22 cellular contexts compared by ENCODE assay signal in the genomic region with DNA sequence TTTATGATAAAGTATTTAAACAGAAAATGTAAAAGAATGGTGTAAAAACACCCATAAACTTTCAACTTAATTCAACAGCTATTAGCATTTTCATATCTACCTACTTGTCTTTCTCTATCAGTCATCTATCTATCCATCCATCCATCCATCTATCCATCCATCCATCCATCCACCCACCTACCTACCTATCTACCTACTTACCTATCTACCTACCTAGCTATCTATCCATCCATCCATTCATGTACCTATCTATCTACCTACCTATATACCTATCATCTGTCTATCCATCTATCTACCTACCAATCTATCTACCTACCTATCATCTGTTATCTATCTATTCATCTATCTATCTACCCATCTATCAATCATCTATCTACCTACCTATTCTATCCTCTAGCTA. TPM values are rescaled to one million over a fixed set of nuclear protein-coding genes. Genes with fewer than 3 reads are reported as not detected.
A peak's percentile ranks its signal among the peaks of the same experiment; 100 is the strongest.
DNase-seq lines count a peak whose midpoint lies in the region; ATAC-seq, FAIRE-seq and TF ChIP-seq lines count a peak whose summit lies in the region.
"Had no signal": no experiment of that assay in that cellular context is flagged by ENCODE, and none has a peak within 500 bp of the region (broad histone marks: within the 10 kb centered on the region; RNA-seq: fewer than 3 reads in every experiment).

No MANE protein-coding gene starts in this region.

- no peaks in the 10 kb centered on the region for H3K4me1 ChIP-seq in GM12878 (ENCODE audit: control insufficient read depth, insufficient read depth, low read length)

- H3K9me2 ChIP-seq in neural cell (ENCODE audit: insufficient read depth, low read length), result no peaks in the 10 kb centered on the region

- no peak overlapping the region for H3K27ac Mint-ChIP-seq in stimulated activated memory B cell treated with anti-CD40 and anti-IgM and Interleukin-4, amounts not matched to agents 10 μg/mL and 1 μg/mL and 100 μg/mL, for 72 hours
- H3K27ac Mint-ChIP-seq: CD4-positive, alpha-beta memory T cell; H9; HFFc6 had no signal

- intact Hi-C loops in GM12878 (cut with micrococcal nuclease; ENCODE audit: unreplicated experiment), result no loop called here

- H3K9me3 Mint-ChIP-seq in stimulated activated memory B cell treated with anti-CD40 and anti-IgM and Interleukin-4, amounts not matched to agents 10 μg/mL and 1 μg/mL and 100 μg/mL, for 72 hours, result peaks cover 5% of the 10 kb centered on the region
- H3K9me3 Mint-ChIP-seq: H9 had no signal

- RAD21 ChIA-PET in GM12878 (lab: Charles Lee; ENCODE audit: unreplicated experiment), result no interaction called here

- in situ Hi-C loops in GM12878 (cut with MboI), result no loop called here

- TF ChIP-seq EP300 in GM12878 (IDR thresholded peaks at IDR 0.05; ENCODE audit: borderline replicate concordance in 1 of 2, control insufficient read depth in 1 of 2, low read depth in 2 of 2, low read length in 2 of 2) (no peak), neural cell (conservative IDR thresholded peaks at IDR 0.05; ENCODE audit: poor library complexity, severe bottlenecking) (no peak)

- H4K20me1 ChIP-seq in GM12878 (ENCODE audit: control insufficient read depth, insufficient read depth) (no peaks in the 10 kb centered on the region), neural cell (ENCODE audit: insufficient read depth) (no peaks in the 10 kb centered on the region)

- H3K27me3 ChIP-seq in GM12878 (replicated peaks in 1 of 2; ENCODE audit: control insufficient read depth in 2 of 2, insufficient read depth in 2 of 2, low read length in 1 of 2), result peaks cover 0 to under 1% of the 10 kb centered on the region in 2 experiments; a peak in 1 of 4 replicates
- H3K27me3 ChIP-seq in neural cell (ENCODE audit: insufficient read depth, low read depth, low read length), result peaks cover 9% of the 10 kb centered on the region

- H3K9me3 ChIP-seq in GM12878 (replicated peaks; ENCODE audit: control insufficient read depth, insufficient read depth, low read length) (no peaks in the 10 kb centered on the region), neural cell (ENCODE audit: low read length) (no peaks in the 10 kb centered on the region)

- no peaks in the 10 kb centered on the region for H3K36me3 Mint-ChIP-seq in stimulated activated memory B cell treated with anti-CD40 and anti-IgM and Interleukin-4, amounts not matched to agents 10 μg/mL and 1 μg/mL and 100 μg/mL, for 72 hours
- H3K36me3 Mint-ChIP-seq: CD4-positive, alpha-beta memory T cell had no signal

- H3K4me3 ChIP-seq in GM12878 (no peak overlapping the region), neural cell (ENCODE audit: low read length) (peak overlapping the region; percentile 43)
- H3K4me3 ChIP-seq: GM23248 had no signal

- H3K9ac ChIP-seq in GM12878 (ENCODE audit: control insufficient read depth, insufficient read depth, low read length) (no peak overlapping the region), neural cell (ENCODE audit: low read length) (peak overlapping the region; percentile 20)
- H3K9ac ChIP-seq: GM23248 had no signal

- DNase-seq in HTR-8/SVneo (ENCODE audit: insufficient read length, low spot score) (no peak), GM12878 (ENCODE audit: low read depth, low spot score) (no peak)
- DNase-seq: C1 segment of cervical spinal cord; Calu3; CD4-positive, alpha-beta memory T cell; COR-L47; DMS53; GF-D8; GM23248; H9; HFFc6 had no signal

- no peak for ATAC-seq in GM12878
- ATAC-seq in stimulated activated memory B cell treated with anti-CD40 and anti-IgM and Interleukin-4, amounts not matched to agents 10 μg/mL and 1 μg/mL and 100 μg/mL, for 72 hours, result no peak
- ATAC-seq in HG02588 (IDR thresholded peaks at IDR 0.05; ENCODE audit: unreplicated experiment), result no peak
- no peak for ATAC-seq in GM19023 (IDR thresholded peaks at IDR 0.05; ENCODE audit: unreplicated experiment)
- ATAC-seq: HCT116 had no signal

- H3K36me3 ChIP-seq in GM12878 (ENCODE audit: control insufficient read depth in 2 of 2, insufficient read depth in 2 of 2, low read length in 1 of 2) (no peaks in the 10 kb centered on the region), neural cell (ENCODE audit: insufficient read depth, low read length) (no peaks in the 10 kb centered on the region)

- H3K4me2 ChIP-seq in GM12878 (ENCODE audit: control insufficient read depth, insufficient read depth) (no peak overlapping the region), neural cell (ENCODE audit: low read length) (no peak overlapping the region)

- no peak for TF ChIP-seq RAD21 in GM12878 (IDR thresholded peaks at IDR 0.05; ENCODE audit: insufficient read depth, low read depth, low read length)
- TF ChIP-seq RAD21 in neural cell (conservative IDR thresholded peaks at IDR 0.05), result no peak

- H3K4me3 Mint-ChIP-seq in stimulated activated memory B cell treated with anti-CD40 and anti-IgM and Interleukin-4, amounts not matched to agents 10 μg/mL and 1 μg/mL and 100 μg/mL, for 72 hours, result no peak overlapping the region
- H3K4me3 Mint-ChIP-seq: CD4-positive, alpha-beta memory T cell; H9; HFFc6 had no signal

- no peaks in the 10 kb centered on the region for H3F3A ChIP-seq in neural cell (ENCODE audit: insufficient read depth, low read length, poor library complexity, severe bottlenecking)

- BruUV-seq in GM12878 (replicated peaks; lab: Mats Ljungman, UMichigan), result no TSS peak

- H2AFZ ChIP-seq in GM12878 (ENCODE audit: control insufficient read depth, low read depth, low read length) (no peak overlapping the region), neural cell (ENCODE audit: low read depth, low read length) (no peak overlapping the region)
- H2AFZ ChIP-seq: GM23248 had no signal

- POLR2A ChIA-PET in GM12878 (lab: Charles Lee), result no interaction called here

- H3K4me1 Mint-ChIP-seq in stimulated activated memory B cell treated with anti-CD40 and anti-IgM and Interleukin-4, amounts not matched to agents 10 μg/mL and 1 μg/mL and 100 μg/mL, for 72 hours, result no peaks in the 10 kb centered on the region
- H3K4me1 Mint-ChIP-seq: H9 had no signal

- H3K27me3 Mint-ChIP-seq in stimulated activated memory B cell treated with anti-CD40 and anti-IgM and Interleukin-4, amounts not matched to agents 10 μg/mL and 1 μg/mL and 100 μg/mL, for 72 hours, result peaks cover 10% of the 10 kb centered on the region

- H3K79me2 ChIP-seq in GM12878 (ENCODE audit: control insufficient read depth, insufficient read depth, low read length) (no peaks in the 10 kb centered on the region), neural cell (replicated peaks; ENCODE audit: insufficient read depth, low read length) (no peaks in the 10 kb centered on the region)

- SMC1A ChIA-PET in GM12878 (lab: Charles Lee; ENCODE audit: uncharacterized antibody, unreplicated experiment), result interaction anchor here (0.8 kb wide), 1 partner anchor 15 kb away, joined by 4 read pairs; no protein-coding TSS in a partner anchor

- TF ChIP-seq CTCF in GM12878 (IDR thresholded peaks at IDR 0.05 in 2 of 3, conservative IDR thresholded peaks at IDR 0.05 in 1 of 3; ENCODE audit: control insufficient read depth in 2 of 3, extremely low read depth in 1 of 3, insufficient read depth in 1 of 3, low read depth in 3 of 3, low read length in 3 of 3) (no peak), neural cell (IDR thresholded peaks at IDR 0.05; ENCODE audit: poor library complexity, severe bottlenecking) (no peak)

- CTCF ChIA-PET in GM12878 (lab: Yijun Ruan, JAX), result interaction anchor here (1.0 kb wide), 1 partner anchor 484 kb away, joined by 3 read pairs; no protein-coding TSS in a partner anchor

- no peak for TF ChIP-seq POLR2A in GM12878 (IDR thresholded peaks at IDR 0.05; ENCODE audit: low read depth, low read length)

- FAIRE-seq in HTR-8/SVneo (lab: Jason Lieb, UNC), result peak; percentile 16
- FAIRE-seq in GM12878 (lab: Jason Lieb, UNC), result peak; percentile 79
- FAIRE-seq: GM12892, GM19239 had no signal

- H3K27ac ChIP-seq in GM12878 (ENCODE audit: control insufficient read depth, insufficient read depth) (no peak overlapping the region), neural cell (ENCODE audit: low read length) (peak overlapping the region; percentile 52)
- H3K27ac ChIP-seq: GM23248 had no signal

RNA-seq across cellular contexts. Expression of gene NOS1, which starts 8.5 kb away (rescaled TPM):
- 0.15 and 0.92 TPM in 2 replicates for total RNA-seq in GM12878 (2013; cell fraction: nucleolus; rRNA removed)
- total RNA-seq in GM12878 (2014; rRNA removed) (not detected in 2 replicates), GM12878 (2014; rRNA removed; fragmentation: Illumina TruSeq; extraction: Trizol) (not detected in 2 replicates), GM12878 (2021) (0.03 TPM in 1 of 2 replicates, not detected in the other)
- not detected for polyA plus RNA-seq in GM12878 (2011; ENCODE audit: low read depth)
- polyA plus RNA-seq in GM12878 (2011; rRNA removed) (0.04 TPM in 2 replicates), GM12878 (2014; fragmentation: Illumina TruSeq; extraction: Trizol) (0.01 TPM in 1 of 2 replicates, not detected in the other), GM12878 (2014; fragmentation: Nextera tagmentation; extraction: Ambion mirVana) (not detected), GM12878 (2014; rRNA removed) (under 0.01 and 0.03 TPM in 2 replicates), GM12878 (2016; fragmentation: Nextera tagmentation; extraction: Ambion mirVana) (not detected), neural cell (0.04 TPM in 1 of 2 replicates, not detected in the other)
- 0.01 and 0.07 TPM in 2 replicates for polyA plus RNA-seq in GM12878 (2011; cell fraction: cytosol; rRNA removed)
- polyA plus RNA-seq in GM12878 (2011; cell fraction: nucleus; rRNA removed), result 0.06 TPM in 2 replicates
- polyA plus RNA-seq in GM12878 (2012), result 0.04 TPM in 1 of 2 replicates, not detected in the other
- under 0.01 TPM in 2 replicates for polyA minus RNA-seq in GM12878 (2011; rRNA and poly(A)+ RNA removed)
- polyA minus RNA-seq in GM12878 (2011; cell fraction: cytosol; rRNA and poly(A)+ RNA removed), result not detected in 2 replicates
- 1.4 TPM in 1 of 2 replicates, not detected in the other for polyA minus RNA-seq in GM12878 (2011; cell fraction: nucleus; rRNA and poly(A)+ RNA removed)
- 0.24 and 0.35 TPM in 2 replicates for polyA minus RNA-seq in neural cell
- total RNA-seq: A172; Calu3; CD4-positive, alpha-beta memory T cell; G401; GM23248; H4; HFFc6 had no signal
- polyA plus RNA-seq: BJ; CD4-positive, alpha-beta memory T cell; GM23248 had no signal
